ENCODE assay signal across 16 cellular contexts in genomic region chr7:155398944-155399343, GRCh38. TPM values are rescaled to one million over a fixed set of nuclear protein-coding genes. Genes with fewer than 3 reads are reported as not detected.
DNase-seq lines count a peak whose midpoint lies in the region; TF ChIP-seq lines count a peak whose summit lies in the region.
"Had no signal": no experiment of that assay in that cellular context is flagged by ENCODE, and none has a peak within 500 bp of the region (broad histone marks: within the 10 kb centered on the region; RNA-seq: fewer than 3 reads in every experiment).

No MANE protein-coding gene starts in this region.

- peak; percentile 37 for TF ChIP-seq CTCF in PC-9 (conservative IDR thresholded peaks at IDR 0.05)

- H3K27me3 ChIP-seq in H7 (ENCODE audit: control insufficient read depth, insufficient read depth, low read length) (no peaks in the 10 kb centered on the region), PC-9 (ENCODE audit: insufficient read depth, low read depth) (peaks cover 96% of the 10 kb centered on the region), neuronal stem cell (ENCODE audit: control insufficient read depth in 3 of 3, insufficient read depth in 3 of 3, low read depth in 1 of 3, low read length in 3 of 3) (peaks cover 0 to 54% (median 2%) of the 10 kb centered on the region in 3 experiments)

- H2AK5ac ChIP-seq in neuronal stem cell (ENCODE audit: low read depth, low read length) = peak overlapping the region; percentile 14

- no peak overlapping the region for H4K91ac ChIP-seq in neuronal stem cell (ENCODE audit: low read depth, low read length, poor library complexity)

- no peaks in the 10 kb centered on the region for H3K9me2 ChIP-seq in PC-9 (ENCODE audit: insufficient read depth)

- H3K9ac ChIP-seq in neuronal stem cell (ENCODE audit: low read depth, low read length, poor library complexity) = no peak overlapping the region

- H3K27ac ChIP-seq in PC-9 (no peak overlapping the region), neuronal stem cell (replicated peaks; ENCODE audit: low read length) (no peak overlapping the region)
- H3K27ac ChIP-seq: SJSA1 had no signal

- H3K9me3 ChIP-seq in PC-9 (ENCODE audit: insufficient read depth, low read depth) = no peaks in the 10 kb centered on the region
- peaks cover 6 to 10% of the 10 kb centered on the region in 2 donors for H3K9me3 ChIP-seq in neuronal stem cell (replicated peaks in 1 of 2; ENCODE audit: control insufficient read depth in 2 of 2, insufficient read depth in 1 of 2, low read depth in 1 of 2, low read length in 2 of 2)
- H3K9me3 ChIP-seq: SJSA1 had no signal

- no peaks in the 10 kb centered on the region for H3K79me1 ChIP-seq in neuronal stem cell (ENCODE audit: low read depth, low read length)

- H4K8ac ChIP-seq in neuronal stem cell (ENCODE audit: low read depth, low read length) = no peak overlapping the region

- no peaks in the 10 kb centered on the region for H3F3A ChIP-seq in PC-9 (ENCODE audit: insufficient read depth, low read depth)

- H3K4me1 ChIP-seq in PC-9 (replicated peaks; ENCODE audit: insufficient read depth) (no peaks in the 10 kb centered on the region), neuronal stem cell (ENCODE audit: control insufficient read depth in 2 of 2, insufficient read depth in 1 of 2, low read depth in 1 of 2, low read length in 2 of 2) (peaks cover 0 to 9% of the 10 kb centered on the region in 2 donors)
- H3K4me1 ChIP-seq: SJSA1 had no signal

- no peak overlapping the region for H3K4ac ChIP-seq in neuronal stem cell (ENCODE audit: low read length)

- DNase-seq in activated CD8-positive, alpha-beta memory T cell treated with anti-CD3 and anti-CD28 coated beads, Interleukin-2, amount 50 U/mL, for 48 hours = peak; percentile 76
- no peak for DNase-seq in activated CD8-positive, alpha-beta memory T cell treated with anti-CD3 and anti-CD28 coated beads for 24 hours
- DNase-seq in H7 = peak; percentile 87
- DNase-seq in PC-9 = no peak
- no peak for DNase-seq in neuronal stem cell (ENCODE audit: low spot score)
- DNase-seq in dermis blood vessel endothelial cell = no peak
- no peak for DNase-seq in DMS53 treated with DMSO at 0.1 percent for 48 hours (lab: John Stamatoyannopoulos, UW; ENCODE audit: unreplicated experiment)
- DNase-seq in hypothalamus (lab: John Stamatoyannopoulos, UW) = no peak
- DNase-seq: EL, foreskin fibroblast, immature natural killer cell, NCI-H1694 treated with DMSO at 0.1 percent for 48 hours, NCI-H524 treated with DMSO at 0.1 percent for 48 hours had no signal

- no peaks in the 10 kb centered on the region for H3K79me2 ChIP-seq in PC-9 (ENCODE audit: low read depth)

- no peak overlapping the region for H2BK5ac ChIP-seq in neuronal stem cell (ENCODE audit: low read length)

- no peak overlapping the region for H2BK120ac ChIP-seq in neuronal stem cell (ENCODE audit: low read depth, low read length)

- H3K18ac ChIP-seq in neuronal stem cell (ENCODE audit: low read length) = no peak overlapping the region

- H3K14ac ChIP-seq in neuronal stem cell (ENCODE audit: low read length) = no peak overlapping the region

- no CpG with 5 or more reads among the region's 14 CpGs for WGBS in neuronal stem cell (ENCODE audit: extremely low coverage in 2 of 2, insufficient read length in 2 of 2, insufficient replicate concordance in 1 of 2), 2 donors

- H3K4me2 ChIP-seq in PC-9 (no peak overlapping the region), neuronal stem cell (ENCODE audit: insufficient read depth, low read length, poor library complexity, severe bottlenecking) (no peak overlapping the region)

- H2AFZ ChIP-seq in PC-9 (no peak overlapping the region), neuronal stem cell (ENCODE audit: low read length) (no peak overlapping the region)

- H4K20me1 ChIP-seq in PC-9 (ENCODE audit: insufficient read depth) = no peaks in the 10 kb centered on the region

- no TSS peak for BruUV-seq in PC-9 (replicated peaks; lab: Mats Ljungman, UMichigan)

- CTCF ChIA-PET in PC-9 (lab: Charles Lee) = no interaction called here

- H3K36me3 ChIP-seq in H7 (replicated peaks; ENCODE audit: control insufficient read depth, insufficient read depth, low read length) (no peaks in the 10 kb centered on the region), PC-9 (ENCODE audit: low read depth) (no peaks in the 10 kb centered on the region), neuronal stem cell (replicated peaks in 1 of 2; ENCODE audit: control insufficient read depth in 2 of 2, insufficient read depth in 2 of 2, low read length in 2 of 2) (no peaks in the 10 kb centered on the region)
- H3K36me3 ChIP-seq: SJSA1 had no signal

- intact Hi-C loops in PC-9 (cut with micrococcal nuclease; ENCODE audit: unreplicated experiment) = no loop called here

- peak overlapping the region; percentile 25 for H3K23ac ChIP-seq in neuronal stem cell (ENCODE audit: low read depth, low read length, poor library complexity)

- H2BK15ac ChIP-seq in neuronal stem cell (ENCODE audit: low read length) = no peak overlapping the region

- H3K4me3 ChIP-seq in H7 (ENCODE audit: insufficient read depth, low read depth, low read length) (no peak overlapping the region), PC-9 (no peak overlapping the region), neuronal stem cell (ENCODE audit: low read length in 2 of 2) (no peak overlapping the region)
- H3K4me3 ChIP-seq: SJSA1 had no signal

- POLR2A ChIA-PET in PC-9 (lab: Charles Lee; ENCODE audit: unreplicated experiment) = no interaction called here

- no peak overlapping the region for H2BK12ac ChIP-seq in neuronal stem cell (ENCODE audit: low read length)

RNA-seq across cellular contexts. Expression of gene EN2, which starts 59.0 kb away (rescaled TPM):
- 0.04 TPM in 1 of 2 replicates, not detected in the other for total RNA-seq in H7 (2014; rRNA removed; shearing (Covaris generic))
- not detected in 2 replicates for total RNA-seq in PC-9 (2021)
- polyA plus RNA-seq in neuronal stem cell (2013, experiment 1 of 2) = not detected
- not detected for polyA plus RNA-seq in neuronal stem cell (2013, experiment 2 of 2)
- total RNA-seq in dermis blood vessel endothelial cell = not detected in 2 replicates
- total RNA-seq: mononuclear cell, WTC11 had no signal
- polyA plus RNA-seq: immature natural killer cell had no signal

Comparison
In these comparisons a context has a peak if more than half of its experiments do, and no peak if none do; other contexts are left out.
1. DNase-seq: peak in activated CD8-positive, alpha-beta memory T cell treated with anti-CD3 and anti-CD28 coated beads, Interleukin-2, amount 50 U/mL, for 48 hours (single experiment) and H7 (single experiment); none in activated CD8-positive, alpha-beta memory T cell treated with anti-CD3 and anti-CD28 coated beads for 24 hours (single experiment), PC-9 (0 of 2), neuronal stem cell (single experiment), dermis blood vessel endothelial cell (single experiment), DMS53 treated with DMSO at 0.1 percent for 48 hours (single experiment) and hypothalamus (0 of 51).